Comparison of ENCODE assay signal across 20 cellular contexts in genomic region chr6:142665393-142665792, GRCh38.
"Had no signal": no experiment of that assay in that cellular context is flagged by ENCODE, and none has a peak within 500 bp of the region (broad histone marks: within the 10 kb centered on the region; RNA-seq: fewer than 3 reads in every experiment).

No MANE protein-coding gene starts in this region.

- H3K9me3 ChIP-seq: SK-N-SH had no signal

- H3K27ac Mint-ChIP-seq: IgD-negative memory B cell had no signal

- H3K4me2 ChIP-seq: KMS-11, SK-N-SH had no signal

- H3K9me2 ChIP-seq: SK-N-SH had no signal

- H3K4me1 Mint-ChIP-seq: IgD-negative memory B cell had no signal

- H3K4me3 ChIP-seq: K562 had no signal

- H3K4me3 Mint-ChIP-seq: IgD-negative memory B cell had no signal

- H3K27ac ChIP-seq: KMS-11 had no signal

- ATAC-seq: K562 had no signal

- H3K27me3 Mint-ChIP-seq: IgD-negative memory B cell had no signal

- DNase-seq: MM.1S, NCI-H1092 treated with DMSO at 0.1 percent for 48 hours, NCI-H1436, NCI-H187, NCI-H2029, NCI-H2081 treated with DMSO at 0.1 percent for 48 hours, NCI-H2171, NCI-H226, NCI-H446, NCI-H510A, NCI-H524 treated with DMSO at 0.1 percent for 48 hours, NCI-H69, NCI-H774, Right ventricle myocardium superior, RPMI8226, SK-N-SH, SW 1271 had no signal
